Comparison of ENCODE assay signal across 1 cellular context in genomic region chr3:52265387-52265786, GRCh38.
TF ChIP-seq lines count a peak whose summit lies in the region.

No MANE protein-coding gene starts in this region.

TF ChIP-seq in HepG2, 621 proteins besides CTCF, POLR2A, EP300 and RAD21:
- TF ChIP-seq TFDP1 (CRISPR knock-in tag; IDR thresholded peaks at IDR 0.05; ENCODE audit: borderline replicate concordance) (no peak), ZNF362 (CRISPR knock-in tag; IDR thresholded peaks at IDR 0.05; ENCODE audit: borderline replicate concordance) (0 out of 2 replicates have a peak, but pooled peaks have one; percentile 24), ZBTB33 (CRISPR knock-in tag; IDR thresholded peaks at IDR 0.05) (peak; percentile 92), ZNF770 (CRISPR knock-in tag; IDR thresholded peaks at IDR 0.05) (peak; percentile 49; the same call in 1 of the 2 replicates)
